Comparison of ENCODE assay signal across 9 cellular contexts in genomic region chr1:1775364-1776226, GRCh38. TPM values are rescaled to one million over a fixed set of nuclear protein-coding genes. Genes with fewer than 3 reads are reported as not detected.
DNase-seq lines count a peak whose midpoint lies in the region; ATAC-seq and TF ChIP-seq lines count a peak whose summit lies in the region.
"Had no signal": no experiment of that assay in that cellular context is flagged by ENCODE, and none has a peak within 500 bp of the region (broad histone marks: within the 10 kb centered on the region; RNA-seq: fewer than 3 reads in every experiment).

No MANE protein-coding gene starts in this region.

- ATAC-seq in stimulated activated naive CD8-positive, alpha-beta T cell treated with anti-CD3 and anti-CD28 coated beads, Interleukin-15, Interleukin-2, amounts not matched to agents 100 U/mL and 50 U/mL, for 24 hours = no peak
- no peak for ATAC-seq in HG02970 (IDR thresholded peaks at IDR 0.05; ENCODE audit: low FRiP score, unreplicated experiment)

- H3K36me3 ChIP-seq in iPS-20b (ENCODE audit: insufficient read depth, low read depth, low read length) = peaks cover 21% of the 10 kb centered on the region
- H3K36me3 ChIP-seq in tibial nerve = peaks cover 0 to 25% (median 0%) of the 10 kb centered on the region in 3 donors

- DNase-seq in stimulated activated naive CD8-positive, alpha-beta T cell treated with anti-CD3 and anti-CD28 coated beads, Interleukin-15, Interleukin-2, amounts not matched to agents 100 U/mL and 50 U/mL, for 24 hours = no peak
- peak; percentile 21 for DNase-seq in SIG-M5 (lab: John Stamatoyannopoulos, UW)
- no peak for DNase-seq in NCI-H2196 (lab: John Stamatoyannopoulos, UW; ENCODE audit: unreplicated experiment)
- no peak for DNase-seq in HPDE6-E6E7 (ENCODE audit: extremely low spot score)
- no peak for DNase-seq in tibial nerve (ENCODE audit: low spot score in 2 of 2)
- DNase-seq: activated effector memory CD4-positive, alpha-beta T cell treated with anti-CD3 and anti-CD28 coated beads, Interleukin-2, amount 50 U/mL, for 16 hours had no signal

- peak overlapping the region; percentile 71 for H3K27ac Mint-ChIP-seq in stimulated activated naive CD8-positive, alpha-beta T cell treated with anti-CD3 and anti-CD28 coated beads, Interleukin-15, Interleukin-2, amounts not matched to agents 100 ng/mL and 50 ng/mL, for 24 hours

- no peak overlapping the region for H3K9ac ChIP-seq in iPS-20b (ENCODE audit: low read depth, low read length)

- no peak for TF ChIP-seq CTCF in tibial nerve (IDR thresholded peaks at IDR 0.05)

- TF ChIP-seq EP300 in tibial nerve (IDR thresholded peaks at IDR 0.05) = no peak

- peaks cover 4% of the 10 kb centered on the region for H3K9me3 Mint-ChIP-seq in stimulated activated naive CD8-positive, alpha-beta T cell treated with anti-CD3 and anti-CD28 coated beads, Interleukin-15, Interleukin-2, amounts not matched to agents 100 ng/mL and 50 ng/mL, for 24 hours

- H3K4me3 Mint-ChIP-seq in stimulated activated naive CD8-positive, alpha-beta T cell treated with anti-CD3 and anti-CD28 coated beads, Interleukin-15, Interleukin-2, amounts not matched to agents 100 ng/mL and 50 ng/mL, for 24 hours = peak overlapping the region; percentile 82

- H3K27ac ChIP-seq in iPS-20b (ENCODE audit: low read length) = no peak overlapping the region
- peak overlapping the region in 2 of 4 donors; percentile 88 to 96 for H3K27ac ChIP-seq in tibial nerve

- H3K4me1 Mint-ChIP-seq in stimulated activated naive CD8-positive, alpha-beta T cell treated with anti-CD3 and anti-CD28 coated beads, Interleukin-15, Interleukin-2, amounts not matched to agents 100 ng/mL and 50 ng/mL, for 24 hours (ENCODE audit: low read depth) = peaks cover 45% of the 10 kb centered on the region

- H3K4me1 ChIP-seq in iPS-20b (ENCODE audit: insufficient read depth, low read length) = peaks cover 14% of the 10 kb centered on the region; the same call in 1 of the 2 replicates
- H3K4me1 ChIP-seq in tibial nerve = peaks cover 0 to 61% (median 49%) of the 10 kb centered on the region in 4 donors

- H3K4me3 ChIP-seq in iPS-20b (ENCODE audit: low read length) (0 out of 2 replicates have a peak overlapping the region, but pooled peaks have one; percentile 8), tibial nerve (no peak overlapping the region)

- 58 to 61% methylated on average over 11 of the region's 11 CpGs for WGBS in tibial nerve, 2 donors

- peaks cover 28% of the 10 kb centered on the region for H3K36me3 Mint-ChIP-seq in stimulated activated naive CD8-positive, alpha-beta T cell treated with anti-CD3 and anti-CD28 coated beads, Interleukin-15, Interleukin-2, amounts not matched to agents 100 ng/mL and 50 ng/mL, for 24 hours (ENCODE audit: low read depth)

- no peaks in the 10 kb centered on the region for H3K27me3 Mint-ChIP-seq in stimulated activated naive CD8-positive, alpha-beta T cell treated with anti-CD3 and anti-CD28 coated beads, Interleukin-15, Interleukin-2, amounts not matched to agents 100 ng/mL and 50 ng/mL, for 24 hours

- H3K27me3 ChIP-seq in iPS-20b (ENCODE audit: insufficient read depth, low read length) (no peaks in the 10 kb centered on the region), tibial nerve (no peaks in the 10 kb centered on the region)

- TF ChIP-seq POLR2A in tibial nerve (IDR thresholded peaks at IDR 0.05) = no peak

- H3K9me3 ChIP-seq in iPS-20b (ENCODE audit: insufficient read depth, low read depth, low read length) (peaks cover 5% of the 10 kb centered on the region), tibial nerve (peaks cover 0 to 12% (median 0%) of the 10 kb centered on the region in 4 donors)

RNA-seq across cellular contexts. Expression of gene NADK, which starts 2.7 kb away (rescaled TPM):
- 100 to 1,000 TPM; 111 to 145 (median 119) TPM for total RNA-seq in tibial nerve

RNA-seq across cellular contexts. Expression of gene CDK11A, which starts 51.4 kb away (rescaled TPM):
- 10 to 100 TPM; 36.1 to 71.1 (median 54.6) TPM for total RNA-seq in tibial nerve
